14 cellular contexts compared by ENCODE assay signal in genomic region chr14:104353921-104354701, GRCh38.
A peak's percentile ranks its signal among the peaks of the same experiment; 100 is the strongest.
DNase-seq lines count a peak whose midpoint lies in the region; ATAC-seq and TF ChIP-seq lines count a peak whose summit lies in the region.
"Had no signal": no experiment of that assay in that cellular context is flagged by ENCODE, and none has a peak within 500 bp of the region (broad histone marks: within the 10 kb centered on the region; RNA-seq: fewer than 3 reads in every experiment).

No MANE protein-coding gene starts in this region.

- intact Hi-C loops in Right ventricle myocardium superior (cut with DNase I), result no loop called here
- intact Hi-C loops in left ventricle myocardium inferior (cut with micrococcal nuclease), result no loop called here
- intact Hi-C loops in ovary (cut with DNase I), result no loop called here

- H3K18ac ChIP-seq in mesendoderm (ENCODE audit: low read length), result no peak overlapping the region

- H3K9me3 ChIP-seq in left ventricle myocardium inferior (replicated peaks) (peaks cover 18% of the 10 kb centered on the region), ovary (no peaks in the 10 kb centered on the region)

- no peak overlapping the region for H3K23ac ChIP-seq in mesendoderm (ENCODE audit: low read length)

- no peak for TF ChIP-seq POLR2A in ovary (IDR thresholded peaks at IDR 0.05)

- no peaks in the 10 kb centered on the region for H3K79me1 ChIP-seq in mesendoderm (ENCODE audit: low read length)

- H2BK15ac ChIP-seq in mesendoderm (replicated peaks; ENCODE audit: low read depth), result no peak overlapping the region

- H2BK120ac ChIP-seq in mesendoderm (ENCODE audit: low read depth, low read length), result no peak overlapping the region

- H4K5ac ChIP-seq in mesendoderm (ENCODE audit: low read length), result no peak overlapping the region

- H3K27me3 ChIP-seq in left ventricle myocardium inferior (ENCODE audit: low read depth) (peaks cover 38% of the 10 kb centered on the region), ovary (no peaks in the 10 kb centered on the region), mesendoderm (ENCODE audit: insufficient read depth, low read length, poor library complexity) (no peaks in the 10 kb centered on the region)

- H3K56ac ChIP-seq in mesendoderm (ENCODE audit: low read length), result no peak overlapping the region

- no peak overlapping the region for H2BK5ac ChIP-seq in mesendoderm (ENCODE audit: low read length)

- H4K8ac ChIP-seq in mesendoderm (ENCODE audit: low read depth, low read length), result no peak overlapping the region

- H3K4me3 ChIP-seq in left ventricle myocardium inferior (no peak overlapping the region), ovary (no peak overlapping the region), mesendoderm (ENCODE audit: low read length) (no peak overlapping the region)

- H3K4ac ChIP-seq in mesendoderm (ENCODE audit: low read depth, low read length), result no peak overlapping the region

- DNase-seq in Right ventricle myocardium superior, result peak; percentile 47
- DNase-seq in left ventricle myocardium inferior, result no peak
- peak; percentile 47 for DNase-seq in glomerular endothelial cell (ENCODE audit: extremely low read depth, low read depth, low spot score)
- peak in 4 of 5 donors; percentile 9 to 31 (median 18) for DNase-seq in ovary
- DNase-seq in mesendoderm, result no peak
- DNase-seq in NCI-H2227 (lab: John Stamatoyannopoulos, UW; ENCODE audit: unreplicated experiment), result no peak
- DNase-seq: activated CD4-positive, alpha-beta T cell treated with anti-CD3 and anti-CD28 coated beads for 48 hours; NCI-H1417 treated with DMSO at 0.1 percent for 48 hours; NCI-H526 treated with DMSO at 0.1 percent for 48 hours; stimulated activated CD4-positive, alpha-beta T cell treated with anti-CD3 and anti-CD28 coated beads, Interleukin-15, amount 100 ng/mL, for 24 hours; substantia nigra had no signal

- H3K9ac ChIP-seq in mesendoderm (ENCODE audit: low read length), result no peak overlapping the region

- H3K79me2 ChIP-seq in mesendoderm (ENCODE audit: control insufficient read depth, insufficient read depth, low read length), result no peaks in the 10 kb centered on the region

- H3K4me2 ChIP-seq in mesendoderm (ENCODE audit: low read length), result no peak overlapping the region

- no peak for TF ChIP-seq CTCF in left ventricle myocardium inferior (IDR thresholded peaks at IDR 0.05; ENCODE audit: borderline replicate concordance)
- TF ChIP-seq CTCF in ovary (IDR thresholded peaks at IDR 0.05), result no peak

- no peak for ATAC-seq in Right ventricle myocardium superior (ENCODE audit: poor library complexity)
- ATAC-seq in GM19463 (IDR thresholded peaks at IDR 0.05; ENCODE audit: unreplicated experiment), result no peak
- no peak for ATAC-seq in GM19023 (IDR thresholded peaks at IDR 0.05; ENCODE audit: unreplicated experiment)
- ATAC-seq: T-helper 17 cell had no signal

- 59 to 69% (median 69%) methylated on average over 22 of the region's 22 CpGs for WGBS in ovary, 3 donors
- no CpG with 5 or more reads among the region's 22 CpGs for WGBS in mesendoderm (ENCODE audit: extremely low coverage, insufficient coverage, low lambda C conversion rate)

- no peak overlapping the region for H2AK5ac ChIP-seq in mesendoderm (ENCODE audit: low read length)

- H3K36me3 ChIP-seq in left ventricle myocardium inferior, result no peaks in the 10 kb centered on the region
- H3K36me3 ChIP-seq in ovary, result no peaks in the 10 kb centered on the region
- no peaks in the 10 kb centered on the region for H3K36me3 ChIP-seq in mesendoderm (ENCODE audit: control insufficient read depth, insufficient read depth, low read length)

- H3K27ac ChIP-seq in left ventricle myocardium inferior (replicated peaks) (no peak overlapping the region), ovary (no peak overlapping the region), mesendoderm (ENCODE audit: low read depth, low read length) (no peak overlapping the region)

- no peak for TF ChIP-seq EP300 in ovary (IDR thresholded peaks at IDR 0.05)

- peaks cover 12% of the 10 kb centered on the region for H3K4me1 ChIP-seq in left ventricle myocardium inferior
- peaks cover 8% of the 10 kb centered on the region for H3K4me1 ChIP-seq in ovary (ENCODE audit: insufficient read depth)
- H3K4me1 ChIP-seq in mesendoderm (ENCODE audit: control insufficient read depth, low read depth, low read length), result no peaks in the 10 kb centered on the region

Comparison
In these comparisons a context has a peak if more than half of its experiments do, and no peak if none do; other contexts are left out.
1. DNase-seq: peak in Right ventricle myocardium superior (single experiment), glomerular endothelial cell (single experiment) and ovary (4 of 5); none in left ventricle myocardium inferior (single experiment), mesendoderm (single experiment) and NCI-H2227 (single experiment).